In the genomic region with DNA sequence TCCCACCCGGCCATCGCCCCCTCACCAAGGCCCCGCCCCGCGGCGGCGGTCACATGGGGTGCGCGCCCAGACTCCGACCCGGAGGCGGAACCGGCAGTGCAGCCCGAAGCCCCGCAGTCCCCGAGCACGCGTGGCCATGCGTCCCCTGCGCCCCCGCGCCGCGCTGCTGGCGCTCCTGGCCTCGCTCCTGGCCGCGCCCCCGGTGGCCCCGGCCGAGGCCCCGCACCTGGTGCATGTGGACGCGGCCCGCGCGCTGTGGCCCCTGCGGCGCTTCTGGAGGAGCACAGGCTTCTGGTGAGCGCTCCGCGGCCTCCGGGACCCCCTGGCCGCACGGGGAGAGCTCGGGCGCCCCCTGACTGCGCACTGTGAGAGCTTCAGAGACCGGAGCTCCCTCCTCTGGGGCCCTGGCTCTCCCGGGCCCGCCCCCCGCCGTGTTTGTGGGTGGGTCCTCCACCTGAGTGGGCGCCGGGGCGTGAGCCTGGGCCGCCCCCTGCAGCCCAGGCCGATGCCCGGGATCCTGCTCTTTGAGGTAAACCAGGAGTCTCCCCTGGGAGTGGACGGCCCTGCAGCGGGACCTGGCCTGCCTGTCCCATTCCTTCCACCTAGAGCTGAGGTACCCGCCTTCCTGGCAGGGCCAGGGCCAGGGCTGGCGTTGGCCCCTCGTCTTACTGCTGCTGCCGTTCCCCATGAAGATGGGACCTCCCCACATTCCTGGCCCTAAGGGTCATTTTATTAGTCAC, we compare ENCODE assay signal across 8 cellular contexts. TPM values are rescaled to one million over a fixed set of nuclear protein-coding genes. Genes with fewer than 3 reads are reported as not detected.
DNase-seq lines count a peak whose midpoint lies in the region; ATAC-seq and TF ChIP-seq lines count a peak whose summit lies in the region.

A gene (plus strand): TSS at position 96 of the 740 bp plus-strand sequence. CDS start 41 bp downstream, at position 137.

- TF ChIP-seq CTCF in GM12874 (IDR thresholded peaks at IDR 0.05; ENCODE audit: insufficient read depth, low read depth, low read length) (peak; percentile 80), HCT116 (IDR thresholded peaks at IDR 0.05 in 2 of 3, conservative IDR thresholded peaks at IDR 0.05 in 1 of 3; ENCODE audit: borderline replicate concordance in 1 of 3, insufficient read depth in 1 of 3, low read depth in 2 of 3, low read length in 2 of 3) (peak in 2 of 3 experiments; percentile 49 to 67; a peak in 4 of 6 replicates), WI38 (IDR thresholded peaks at IDR 0.05; ENCODE audit: low read depth, low read length) (peak; percentile 29; the same call in 1 of the 2 replicates), breast epithelium (IDR thresholded peaks at IDR 0.05) (peak in 2 of 3 donors; percentile 8 to 29), spleen (IDR thresholded peaks at IDR 0.05 in 8 of 11, conservative IDR thresholded peaks at IDR 0.05 in 3 of 11) (peak; percentile 33 to 82 (median 63))

- no peaks in the 10 kb centered on the region for H3K9me2 ChIP-seq in HCT116 (ENCODE audit: insufficient read depth)

- H4K20me1 ChIP-seq in HCT116 (ENCODE audit: insufficient read depth), result no peaks in the 10 kb centered on the region

- H3K79me2 ChIP-seq in HCT116 (ENCODE audit: insufficient read depth, low read length), result no peaks in the 10 kb centered on the region

- H3K27ac ChIP-seq in HCT116 (ENCODE audit: low read depth, low read length) (peak within 1 kb of the TSS; percentile 88), breast epithelium (peak within 1 kb of the TSS; percentile 60 to 86), spleen (peak within 1 kb of the TSS; percentile 44 to 90 (median 80))

- H3K9me3 ChIP-seq in HCT116 (ENCODE audit: control insufficient read depth in 1 of 2, insufficient read depth in 1 of 2, low read depth in 1 of 2, low read length in 2 of 2), result no peaks in the 10 kb centered on the region
- no peaks in the 10 kb centered on the region for H3K9me3 ChIP-seq in breast epithelium
- no peaks in the 10 kb centered on the region for H3K9me3 ChIP-seq in spleen

- H3K36me3 ChIP-seq in HCT116 (ENCODE audit: control insufficient read depth in 1 of 2, insufficient read depth in 2 of 2, low read length in 2 of 2), result no peaks in the 10 kb centered on the region
- H3K36me3 ChIP-seq in breast epithelium, result no peaks in the 10 kb centered on the region
- peaks cover 0 to 32% (median 16%) of the 10 kb centered on the region in 6 donors for H3K36me3 ChIP-seq in spleen

- H3K4me1 ChIP-seq in HCT116 (ENCODE audit: control insufficient read depth in 1 of 2, insufficient read depth in 2 of 2, low read length in 2 of 2) (peaks cover 10 to 40% of the 10 kb centered on the region in 2 experiments), breast epithelium (peaks cover 3 to 14% of the 10 kb centered on the region in 2 donors), spleen (peaks cover 24 to 55% (median 43%) of the 10 kb centered on the region in 6 donors)

- TF ChIP-seq RAD21 in HCT116 (IDR thresholded peaks at IDR 0.05; ENCODE audit: low read depth), result no peak

- RAD21 ChIA-PET in HCT116 (lab: Charles Lee; ENCODE audit: low non-redundant PET in 1 of 2, low total read pairs in 2 of 2, uncharacterized antibody in 2 of 2, unreplicated experiment in 2 of 2), result interaction anchor here (0.6 to 1.0 kb wide), 4 partner anchors 24 to 244 kb away, joined by 3 to 4 read pairs (median 4); no protein-coding TSS in a partner anchor

- no TSS peak for BruUV-seq in HCT116 (replicated peaks; lab: Mats Ljungman, UMichigan)

- H3K4me2 ChIP-seq in HCT116 (ENCODE audit: low read length), result peak within 1 kb of the TSS; percentile 96

- DNase-seq in HCT116 (ENCODE audit: low read depth, low spot score) (peak; percentile 61), NCI-H1048 (lab: John Stamatoyannopoulos, UW) (peak; percentile 25), breast epithelium (ENCODE audit: low spot score in 2 of 2) (peak; percentile 50 to 70), iris pigment epithelial cell (ENCODE audit: low read depth) (peak; percentile 65), spleen (peak; percentile 98)

- TF ChIP-seq POLR2A in HCT116 (IDR thresholded peaks at IDR 0.05; ENCODE audit: borderline replicate concordance, extremely low read depth, insufficient read depth, insufficient read length) (peak; percentile 54), breast epithelium (IDR thresholded peaks at IDR 0.05) (no peak), spleen (IDR thresholded peaks at IDR 0.05) (no peak)

- H3K9ac ChIP-seq in HCT116 (ENCODE audit: low read length), result peak within 1 kb of the TSS; percentile 70

- intact Hi-C loops in HCT116 (cut with micrococcal nuclease) (loop anchor here (2.0 to 10.0 kb wide), 3 partner anchors 14 to 382 kb away; a partner anchor contains a TSS), breast epithelium (cut with DNase I; ENCODE audit: low total_unique reads) (no loop called here), spleen (cut with DNase I; ENCODE audit: low total_unique reads) (loop anchor here (10.0 kb wide), 1 partner anchor 222 kb away; no protein-coding TSS in a partner anchor)

- H3K27me3 ChIP-seq in HCT116 (ENCODE audit: insufficient read depth, low read length) (no peaks in the 10 kb centered on the region), breast epithelium (no peaks in the 10 kb centered on the region), spleen (replicated peaks in 1 of 7) (no peaks in the 10 kb centered on the region)

- 1 to 5% (median 2%) methylated on average over 4 to 65 of the region's 65 CpGs for WGBS in spleen, 5 donors

- peak within 1 kb of the TSS; percentile 67 to 71 for H3K4me3 ChIP-seq in HCT116 (replicated peaks in 1 of 2; ENCODE audit: low read depth in 1 of 2, low read length in 2 of 2)
- peak within 1 kb of the TSS; percentile 70 for H3K4me3 ChIP-seq in WI38 (ENCODE audit: low read depth, low read length)
- H3K4me3 ChIP-seq in breast epithelium, result peak within 1 kb of the TSS; percentile 52 to 88 (median 72)
- H3K4me3 ChIP-seq in spleen, result peak within 1 kb of the TSS; percentile 50 to 93 (median 84)

- ATAC-seq in HCT116 (peak; percentile 82), HG02970 (IDR thresholded peaks at IDR 0.05; ENCODE audit: low FRiP score, unreplicated experiment) (no peak)

- CTCF ChIA-PET in HCT116 (lab: Charles Lee), result interaction anchor here (0.7 to 1.3 kb wide), 6 partner anchors 24 to 384 kb away, joined by 3 to 7 read pairs (median 3); a partner anchor contains a TSS

- POLR2A ChIA-PET in HCT116 (lab: Charles Lee), result no interaction called here

- peak within 1 kb of the TSS; percentile 56 for H2AFZ ChIP-seq in HCT116 (ENCODE audit: low read depth, low read length, poor library complexity, severe bottlenecking)

TF ChIP-seq in HCT116, 20 proteins besides CTCF, POLR2A, EP300 and RAD21 (continues in another document):
- TF ChIP-seq YY1 (IDR thresholded peaks at IDR 0.05; ENCODE audit: extremely low read depth, insufficient replicate concordance, low read depth, low read length) (no peak), JUND (IDR thresholded peaks at IDR 0.05) (no peak), FOSL1 (IDR thresholded peaks at IDR 0.05; ENCODE audit: low read depth) (no peak), EZH2 (IDR thresholded peaks at IDR 0.05) (no peak), SIN3A (IDR thresholded peaks at IDR 0.05; ENCODE audit: low read depth) (no peak), ZFX (IDR thresholded peaks at IDR 0.05) (peak; percentile 72; the same call in 1 of the 2 replicates), EZH2phosphoT487 (IDR thresholded peaks at IDR 0.05; ENCODE audit: borderline replicate concordance) (no peak), ELF1 (IDR thresholded peaks at IDR 0.05; ENCODE audit: borderline replicate concordance, low read depth) (no peak), EGR1 (IDR thresholded peaks at IDR 0.05; ENCODE audit: low read depth) (no peak), POLR2AphosphoS5 (IDR thresholded peaks at IDR 0.05; ENCODE audit: low read depth, low read length) (peak; percentile 83), SP1 (IDR thresholded peaks at IDR 0.05; ENCODE audit: low read depth) (no peak), ZNF274 (IDR thresholded peaks at IDR 0.05; ENCODE audit: low read depth, low read length) (no peak), SRF (IDR thresholded peaks at IDR 0.05; ENCODE audit: low read depth) (no peak), TCF7L2 (IDR thresholded peaks at IDR 0.05; ENCODE audit: borderline replicate concordance, extremely low read depth, insufficient read depth, insufficient read length) (peak; percentile 8), CEBPB (IDR thresholded peaks at IDR 0.05; ENCODE audit: low read depth) (no peak), CBX3 (IDR thresholded peaks at IDR 0.05; ENCODE audit: low read depth) (no peak)
- TF ChIP-seq, protein P1, sequence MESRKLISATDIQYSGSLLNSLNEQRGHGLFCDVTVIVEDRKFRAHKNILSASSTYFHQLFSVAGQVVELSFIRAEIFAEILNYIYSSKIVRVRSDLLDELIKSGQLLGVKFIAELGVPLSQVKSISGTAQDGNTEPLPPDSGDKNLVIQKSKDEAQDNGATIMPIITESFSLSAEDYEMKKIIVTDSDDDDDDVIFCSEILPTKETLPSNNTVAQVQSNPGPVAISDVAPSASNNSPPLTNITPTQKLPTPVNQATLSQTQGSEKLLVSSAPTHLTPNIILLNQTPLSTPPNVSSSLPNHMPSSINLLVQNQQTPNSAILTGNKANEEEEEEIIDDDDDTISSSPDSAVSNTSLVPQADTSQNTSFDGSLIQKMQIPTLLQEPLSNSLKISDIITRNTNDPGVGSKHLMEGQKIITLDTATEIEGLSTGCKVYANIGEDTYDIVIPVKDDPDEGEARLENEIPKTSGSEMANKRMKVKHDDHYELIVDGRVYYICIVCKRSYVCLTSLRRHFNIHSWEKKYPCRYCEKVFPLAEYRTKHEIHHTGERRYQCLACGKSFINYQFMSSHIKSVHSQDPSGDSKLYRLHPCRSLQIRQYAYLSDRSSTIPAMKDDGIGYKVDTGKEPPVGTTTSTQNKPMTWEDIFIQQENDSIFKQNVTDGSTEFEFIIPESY (IDR thresholded peaks at IDR 0.05; ENCODE audit: extremely low read depth, insufficient replicate concordance, low read length), result no peak
- TF ChIP-seq, protein P2, sequence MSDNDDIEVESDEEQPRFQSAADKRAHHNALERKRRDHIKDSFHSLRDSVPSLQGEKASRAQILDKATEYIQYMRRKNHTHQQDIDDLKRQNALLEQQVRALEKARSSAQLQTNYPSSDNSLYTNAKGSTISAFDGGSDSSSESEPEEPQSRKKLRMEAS (IDR thresholded peaks at IDR 0.05), result no peak

RNA-seq across cellular contexts. Expression of the gene that starts here (rescaled TPM):
- total RNA-seq in HCT116 (2021; ENCODE audit: unreplicated experiment) (28.2 TPM), breast epithelium (10 to 100 TPM; 16.3 to 32.8 (median 28.2) TPM), spleen (10 to 100 TPM; 18.3 to 58.3 (median 37.9) TPM)
- polyA plus RNA-seq in HCT116 (2012), result 22.3 and 26.0 TPM in 2 replicates
- 10 to 100 TPM; 11.5 to 26.5 (median 19.1) TPM for polyA plus RNA-seq in spleen

Comparison
In these comparisons a context has a peak if more than half of its experiments do, and no peak if none do; other contexts are left out.
1. CTCF ChIP-seq: peak in every context shown above with its lines; median percentile 80 in GM12874; 63 in spleen; 58 in HCT116; 29 in WI38; 18 in breast epithelium.
2. DNase-seq: peak in every context shown above with its lines; median percentile 98 in spleen; 65 in iris pigment epithelial cell; 61 in HCT116; 60 in breast epithelium; 25 in NCI-H1048.